ENCODE assay signal across 8 cellular contexts in the genomic region with DNA sequence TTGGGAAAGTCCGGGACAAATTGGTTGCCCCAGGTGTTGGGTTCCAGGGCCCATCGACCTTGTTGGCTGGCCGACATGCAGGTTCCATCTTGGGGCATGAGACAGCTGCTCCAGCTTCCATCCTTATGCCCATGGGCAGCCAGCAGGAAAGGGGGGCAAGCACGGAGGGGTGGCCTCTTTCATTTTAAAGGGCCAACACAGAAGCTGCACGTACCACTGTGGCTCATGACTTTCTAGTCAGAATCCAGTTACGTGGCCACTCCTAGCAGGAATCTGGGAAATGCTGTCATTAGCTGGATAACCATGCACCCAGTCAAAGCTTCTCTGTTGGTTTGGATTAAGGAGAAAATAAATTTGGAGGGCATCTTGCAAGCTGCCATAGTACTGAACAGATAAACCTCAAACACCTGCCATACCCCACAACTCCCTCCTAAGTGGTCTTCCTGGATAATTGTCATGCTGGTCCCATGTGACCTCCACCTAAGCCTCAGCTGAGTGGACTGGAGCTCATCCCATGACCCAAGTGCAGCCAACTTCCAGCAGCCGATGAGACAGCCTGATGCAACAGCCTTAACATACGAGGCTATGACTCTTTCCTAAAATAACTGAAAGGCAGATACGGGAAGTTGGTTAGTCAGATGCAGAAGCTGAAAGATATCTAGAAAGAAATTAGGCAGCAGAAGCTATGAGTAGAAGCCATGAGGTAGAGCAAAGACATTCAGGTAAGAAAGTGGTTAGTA. TPM values are rescaled to one million over a fixed set of nuclear protein-coding genes. Genes with fewer than 3 reads are reported as not detected.
DNase-seq lines count a peak whose midpoint lies in the region; ATAC-seq and TF ChIP-seq lines count a peak whose summit lies in the region.
"Had no signal": no experiment of that assay in that cellular context is flagged by ENCODE, and none has a peak within 500 bp of the region (broad histone marks: within the 10 kb centered on the region; RNA-seq: fewer than 3 reads in every experiment).

No MANE protein-coding gene starts in this region.

- no peaks in the 10 kb centered on the region for H3K27me3 Mint-ChIP-seq in activated T-helper 17 cell treated with anti-CD3 and anti-CD28 coated beads, Interleukin-2, amount 50 U/mL, for 72 hours
- H3K27me3 Mint-ChIP-seq in activated T-helper 2 cell treated with anti-CD3 and anti-CD28 coated beads, Interferon-gamma antibody, Interleukin-2, Interleukin-4, amounts not matched to agents 10 μg/mL and 5 μg/mL and 100 μg/mL, durations not matched to agents 14 hours and 24 hours and 36 hours (ENCODE audit: low read depth): no peaks in the 10 kb centered on the region
- H3K27me3 Mint-ChIP-seq in mesothelial cell of epicardium (ENCODE audit: low read depth): no peaks in the 10 kb centered on the region

- peaks cover 6% of the 10 kb centered on the region for H3K36me3 Mint-ChIP-seq in activated T-helper 17 cell treated with anti-CD3 and anti-CD28 coated beads, Interleukin-2, amount 50 U/mL, for 72 hours (ENCODE audit: low read depth)
- peaks cover 17% of the 10 kb centered on the region for H3K36me3 Mint-ChIP-seq in activated T-helper 2 cell treated with anti-CD3 and anti-CD28 coated beads, Interferon-gamma antibody, Interleukin-2, Interleukin-4, amounts not matched to agents 10 μg/mL and 5 μg/mL and 100 μg/mL, durations not matched to agents 14 hours and 24 hours and 36 hours (ENCODE audit: low read depth)
- H3K36me3 Mint-ChIP-seq in mesothelial cell of epicardium: no peaks in the 10 kb centered on the region

- DNase-seq in myocyte (ENCODE audit: low read depth) (peak; percentile 98), mesothelial cell of epicardium (ENCODE audit: low spot score in 2 of 2, unreplicated experiment in 2 of 2) (no peak)
- no peak for DNase-seq in activated T-helper 2 cell treated with anti-CD3 and anti-CD28 coated beads, Interferon-gamma antibody, Interleukin-2, Interleukin-4, amounts not matched to agents 10 μg/mL and 5 μg/mL and 100 μg/mL, durations not matched to agents 14 hours and 24 hours and 36 hours (ENCODE audit: low spot score)
- no peak for DNase-seq in stimulated activated CD4-positive, alpha-beta T cell treated with anti-CD3 and anti-CD28 coated beads, Interleukin-4, amount 100 ng/mL, for 4 hours

- peaks cover 3% of the 10 kb centered on the region for H3K4me1 Mint-ChIP-seq in activated T-helper 17 cell treated with anti-CD3 and anti-CD28 coated beads, Interleukin-2, amount 50 U/mL, for 72 hours
- H3K4me1 Mint-ChIP-seq in activated T-helper 2 cell treated with anti-CD3 and anti-CD28 coated beads, Interferon-gamma antibody, Interleukin-2, Interleukin-4, amounts not matched to agents 10 μg/mL and 5 μg/mL and 100 μg/mL, durations not matched to agents 14 hours and 24 hours and 36 hours (ENCODE audit: low read depth): peaks cover 4% of the 10 kb centered on the region
- no peaks in the 10 kb centered on the region for H3K4me1 Mint-ChIP-seq in mesothelial cell of epicardium

- intact Hi-C loops in activated T-helper 2 cell treated with anti-CD3 and anti-CD28 coated beads, Interferon-gamma antibody, Interleukin-2, Interleukin-4, amounts not matched to agents 10 μg/mL and 5 μg/mL and 100 μg/mL, durations not matched to agents 14 hours and 24 hours and 36 hours (cut with micrococcal nuclease): no loop called here

- H3K9me3 Mint-ChIP-seq in activated T-helper 17 cell treated with anti-CD3 and anti-CD28 coated beads, Interleukin-2, amount 50 U/mL, for 72 hours: peaks cover 2% of the 10 kb centered on the region
- peaks cover 11% of the 10 kb centered on the region for H3K9me3 Mint-ChIP-seq in activated T-helper 2 cell treated with anti-CD3 and anti-CD28 coated beads, Interferon-gamma antibody, Interleukin-2, Interleukin-4, amounts not matched to agents 10 μg/mL and 5 μg/mL and 100 μg/mL, durations not matched to agents 14 hours and 24 hours and 36 hours
- peaks cover 5% of the 10 kb centered on the region for H3K9me3 Mint-ChIP-seq in mesothelial cell of epicardium

- H3K27ac Mint-ChIP-seq in activated T-helper 17 cell treated with anti-CD3 and anti-CD28 coated beads, Interleukin-2, amount 50 U/mL, for 72 hours: no peak overlapping the region
- H3K27ac Mint-ChIP-seq in activated T-helper 2 cell treated with anti-CD3 and anti-CD28 coated beads, Interferon-gamma antibody, Interleukin-2, Interleukin-4, amounts not matched to agents 10 μg/mL and 5 μg/mL and 100 μg/mL, durations not matched to agents 14 hours and 24 hours and 36 hours: no peak overlapping the region
- no peak overlapping the region for H3K27ac Mint-ChIP-seq in mesothelial cell of epicardium

- H3K4me3 Mint-ChIP-seq in activated T-helper 17 cell treated with anti-CD3 and anti-CD28 coated beads, Interleukin-2, amount 50 U/mL, for 72 hours: no peak overlapping the region
- H3K4me3 Mint-ChIP-seq in activated T-helper 2 cell treated with anti-CD3 and anti-CD28 coated beads, Interferon-gamma antibody, Interleukin-2, Interleukin-4, amounts not matched to agents 10 μg/mL and 5 μg/mL and 100 μg/mL, durations not matched to agents 14 hours and 24 hours and 36 hours (ENCODE audit: low read depth): no peak overlapping the region
- no peak overlapping the region for H3K4me3 Mint-ChIP-seq in mesothelial cell of epicardium

- no peak for TF ChIP-seq CTCF in mesothelial cell of epicardium (IDR thresholded peaks at IDR 0.05; ENCODE audit: unreplicated experiment)

- ATAC-seq in GM18867 (IDR thresholded peaks at IDR 0.05; ENCODE audit: unreplicated experiment): peak; percentile 55
- peak; percentile 49 for ATAC-seq in HG03159 (IDR thresholded peaks at IDR 0.05; ENCODE audit: unreplicated experiment)
- peak; percentile 56 for ATAC-seq in activated T-helper 17 cell treated with anti-CD3 and anti-CD28 coated beads, Interleukin-2, amount 50 U/mL, for 72 hours (replicated peaks)
- ATAC-seq: Panc1 had no signal

RNA-seq across cellular contexts. Expression of gene GSDME, which starts 21.4 kb away (rescaled TPM):
- 1 to 10 TPM in 1 of 2 donors, under 1 TPM in 1; 0.50 to 1.6 TPM for total RNA-seq in activated T-helper 17 cell treated with anti-CD3 and anti-CD28 coated beads, Interleukin-2, amount 50 U/mL, for 72 hours
- total RNA-seq in myocyte (28.2 and 33.7 TPM in 2 replicates), mesothelial cell of epicardium (9.3 to 10.2 TPM (median 9.8 TPM) in 3 replicates)
- polyA plus RNA-seq in myocyte (2012): 49.6 TPM
- 8.7 and 9.6 TPM in 2 replicates for total RNA-seq in activated T-helper 2 cell treated with anti-CD3 and anti-CD28 coated beads, Interferon-gamma antibody, Interleukin-2, Interleukin-4, amounts not matched to agents 10 μg/mL and 5 μg/mL and 100 μg/mL, durations not matched to agents 14 hours and 24 hours and 36 hours
